ENCODE assay signal across 4 cellular contexts in the genomic region with DNA sequence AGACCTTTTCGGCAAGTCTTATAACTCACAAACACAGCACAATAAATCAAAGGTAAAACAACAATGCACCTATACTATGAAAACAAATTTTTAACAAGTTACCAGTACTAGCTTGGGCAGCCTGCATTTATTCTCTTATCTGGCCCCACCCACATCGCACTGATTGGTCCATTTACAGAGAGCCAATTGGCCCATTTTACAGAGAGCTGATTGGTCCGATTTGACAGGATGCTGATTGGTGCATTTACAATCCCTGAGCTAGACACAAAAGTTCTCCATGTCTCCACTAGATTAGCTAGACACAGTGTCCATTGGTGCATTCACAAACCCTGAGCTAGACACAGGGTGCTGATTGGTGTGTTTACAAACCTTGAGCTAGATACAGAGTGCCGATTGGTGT. TPM values are rescaled to one million over a fixed set of nuclear protein-coding genes. Genes with fewer than 3 reads are reported as not detected.
"Had no signal": no experiment of that assay in that cellular context is flagged by ENCODE, and none has a peak within 500 bp of the region (broad histone marks: within the 10 kb centered on the region; RNA-seq: fewer than 3 reads in every experiment).

No MANE protein-coding gene starts in this region.

RNA-seq across cellular contexts. Expression of gene KIF13A, which starts 23.1 kb away (rescaled TPM):
- total RNA-seq: activated naive CD4-positive, alpha-beta T cell treated with anti-CD3 and anti-CD28 coated beads for 36 hours; activated naive CD8-positive, alpha-beta T cell treated with anti-CD3 and anti-CD28 coated beads for 36 hours; activated T-helper 1 cell treated with anti-CD3 and anti-CD28 coated beads, Interleukin-12 subunit alpha, Interleukin-12 subunit beta, Interleukin-2, Interleukin-4 antibody, amounts not matched to agents 30 ng/mL and 10 ng/mL and 1 ng/mL, durations not matched to agents 14 hours and 24 hours and 36 hours; activated T-helper 2 cell treated with anti-CD3 and anti-CD28 coated beads, Interferon-gamma antibody, Interleukin-2, Interleukin-4, amounts not matched to agents 10 μg/mL and 5 μg/mL and 100 μg/mL, durations not matched to agents 14 hours and 24 hours and 36 hours had no signal
